22 cellular contexts compared by ENCODE assay signal in the genomic region with DNA sequence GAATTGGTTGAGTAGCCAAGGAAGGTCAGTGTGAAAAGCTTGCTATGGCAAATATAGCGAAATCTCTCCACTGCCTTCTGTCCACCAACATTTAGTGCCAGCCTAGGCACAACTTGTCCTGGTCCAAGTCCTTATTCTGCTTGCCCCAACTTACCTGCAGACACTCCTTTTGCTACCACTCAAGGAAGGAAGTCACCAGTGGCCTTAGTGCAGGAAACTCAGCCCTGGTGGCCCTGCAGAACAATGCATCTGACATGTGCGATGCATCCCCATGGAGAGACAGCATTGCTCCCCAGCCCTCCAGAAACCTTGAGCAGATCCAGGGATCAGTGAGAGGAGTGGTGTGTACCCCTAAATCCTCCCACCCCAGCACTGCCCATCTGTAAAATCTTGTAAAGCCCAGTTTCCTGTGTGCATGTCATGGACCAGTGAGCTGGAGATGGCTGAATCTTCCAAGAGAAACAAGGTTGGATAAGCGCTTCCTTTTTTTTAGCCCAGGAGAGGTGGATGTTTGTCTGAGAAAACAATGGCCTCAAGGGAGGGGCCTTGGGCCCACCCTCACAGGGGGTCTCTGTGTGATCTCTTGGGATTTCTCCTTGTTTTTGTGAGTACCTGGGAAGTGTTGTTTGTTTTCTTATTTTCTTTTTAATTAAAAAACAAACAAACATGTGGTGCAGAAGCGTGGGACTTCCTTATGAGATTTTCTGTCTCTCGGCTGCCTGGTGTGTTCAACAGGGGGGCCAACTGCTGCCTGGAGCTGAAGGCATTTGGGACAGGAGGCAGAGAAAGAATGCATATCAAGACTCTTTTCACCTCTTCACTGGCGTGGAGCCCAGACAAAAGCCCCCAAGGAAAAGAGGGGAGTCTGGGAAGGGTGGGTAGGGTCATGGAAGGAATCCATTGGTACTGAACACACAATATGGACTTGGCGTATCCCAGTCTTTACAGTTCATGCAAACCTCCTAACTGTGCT. TPM values are rescaled to one million over a fixed set of nuclear protein-coding genes. Genes with fewer than 3 reads are reported as not detected.
DNase-seq lines count a peak whose midpoint lies in the region; ATAC-seq, FAIRE-seq and TF ChIP-seq lines count a peak whose summit lies in the region.
"Had no signal": no experiment of that assay in that cellular context is flagged by ENCODE, and none has a peak within 500 bp of the region (broad histone marks: within the 10 kb centered on the region; RNA-seq: fewer than 3 reads in every experiment).

No MANE protein-coding gene starts in this region.

- CTCF ChIA-PET in HEK293 (lab: Yijun Ruan, JAX): interaction anchor here (0.5 to 0.9 kb wide), 3 partner anchors 8 to 514 kb away, joined by 3 to 5 read pairs (median 4); no protein-coding TSS in a partner anchor

- H3K4me1 Mint-ChIP-seq in osteocyte (ENCODE audit: unreplicated experiment): peaks cover 3% of the 10 kb centered on the region

- H3K4me1 ChIP-seq in HEK293 (ENCODE audit: control insufficient read depth, insufficient read depth, low read length): no peaks in the 10 kb centered on the region
- H3K4me1 ChIP-seq: BE2C had no signal

- peaks cover 19% of the 10 kb centered on the region for H3K27me3 Mint-ChIP-seq in osteocyte (ENCODE audit: unreplicated experiment)

- H3K9me3 Mint-ChIP-seq in osteocyte (ENCODE audit: unreplicated experiment): no peaks in the 10 kb centered on the region
- H3K9me3 Mint-ChIP-seq: CD4-positive, alpha-beta T cell had no signal

- TF ChIP-seq POLR2A in GM12892 (IDR thresholded peaks at IDR 0.05; ENCODE audit: low read depth, low read length): no peak

- no peaks in the 10 kb centered on the region for H3K36me3 Mint-ChIP-seq in osteocyte (ENCODE audit: unreplicated experiment)

- POLR2A ChIA-PET in HEK293 (lab: Yijun Ruan, JAX): interaction anchor here (0.6 kb wide), 1 partner anchor 460 kb away, joined by 3 read pairs; no protein-coding TSS in a partner anchor

- H3K4me3 ChIP-seq in HEK293 (ENCODE audit: low read depth, low read length): no peak overlapping the region
- H3K4me3 ChIP-seq: K562 had no signal

- no peaks in the 10 kb centered on the region for H3K36me3 ChIP-seq in HEK293 (ENCODE audit: control insufficient read depth in 2 of 2, insufficient read depth in 1 of 2, low read length in 2 of 2)
- H3K36me3 ChIP-seq: BE2C had no signal

- H3K4me3 Mint-ChIP-seq in osteocyte (ENCODE audit: unreplicated experiment): no peak overlapping the region
- H3K4me3 Mint-ChIP-seq: CD4-positive, alpha-beta T cell had no signal

- no peaks in the 10 kb centered on the region for H3K9me3 ChIP-seq in HEK293 (ENCODE audit: control insufficient read depth, insufficient read depth, low read depth, low read length)
- H3K9me3 ChIP-seq: BE2C had no signal

- no peak for TF ChIP-seq CTCF in HEK293 (tag by site-specific recombination; IDR thresholded peaks at IDR 0.05)
- TF ChIP-seq CTCF in osteocyte (IDR thresholded peaks at IDR 0.05): no peak

- H3K27ac ChIP-seq in HEK293 (ENCODE audit: extremely low read depth, low read depth, low read length): no peak overlapping the region

- no peak overlapping the region for H3K27ac Mint-ChIP-seq in osteocyte (ENCODE audit: unreplicated experiment)
- H3K27ac Mint-ChIP-seq: CD4-positive, alpha-beta T cell had no signal

- DNase-seq in COR-L47 (lab: John Stamatoyannopoulos, UW) (peak; percentile 24), ecto neural progenitor cell (ENCODE audit: low spot score) (peak; percentile 39), osteocyte (ENCODE audit: extremely low spot score, unreplicated experiment) (peak; percentile 54), EL (no peak), GM12892 (ENCODE audit: insufficient read length) (no peak), NCI-H2107 (lab: John Stamatoyannopoulos, UW) (no peak)
- DNase-seq: BE2C; Calu3; CD4-positive, alpha-beta T cell; NCI-H1105; NCI-H2081; NCI-H446 treated with DMSO at 0.1 percent for 48 hours had no signal

- no peak for ATAC-seq in GM18511 (IDR thresholded peaks at IDR 0.05; ENCODE audit: unreplicated experiment)
- ATAC-seq: K562, Right ventricle myocardium inferior had no signal

- no peak for FAIRE-seq in GM12892 (lab: Jason Lieb, UNC)
- FAIRE-seq: A204.1, GM12891, GM18507, H54, K562, RCC 7860 had no signal

TF ChIP-seq in HEK293, 187 proteins besides CTCF, POLR2A, EP300 and RAD21:
- TF ChIP-seq ZNF184 (tag by site-specific recombination; IDR thresholded peaks at IDR 0.05): no peak
- peak; percentile 26; the same call in 1 of the 2 replicates for TF ChIP-seq ZIC2 (tag by site-specific recombination; IDR thresholded peaks at IDR 0.05)

RNA-seq across cellular contexts. Expression of a gene that starts 3.6 kb away (rescaled TPM):
- total RNA-seq in osteocyte: not detected in 2 replicates
- polyA plus RNA-seq in GM12892 (2012; ENCODE audit: missing spikeins): not detected
- total RNA-seq: Calu3, K562, Right ventricle myocardium inferior, SK-MEL-5 had no signal
- polyA plus RNA-seq: K562 had no signal

Comparison
In these comparisons a context has a peak if more than half of its experiments do, and no peak if none do; other contexts are left out.
1. DNase-seq: peak in COR-L47 (single experiment), ecto neural progenitor cell (single experiment) and osteocyte (single experiment); none in EL (single experiment), GM12892 (single experiment) and NCI-H2107 (single experiment).